ENCODE assay signal across 8 cellular contexts in genomic region chr13:43804461-43805070, GRCh38. TPM values are rescaled to one million over a fixed set of nuclear protein-coding genes. Genes with fewer than 3 reads are reported as not detected.
A peak's percentile ranks its signal among the peaks of the same experiment; 100 is the strongest.
DNase-seq lines count a peak whose midpoint lies in the region; ATAC-seq, FAIRE-seq and TF ChIP-seq lines count a peak whose summit lies in the region.

No MANE protein-coding gene starts in this region.

- no peak overlapping the region for H3K4ac ChIP-seq in trophoblast cell (ENCODE audit: low read depth, low read length)

- no peak overlapping the region for H3K27ac ChIP-seq in cardiac muscle cell
- no peak overlapping the region for H3K27ac ChIP-seq in trophoblast cell (ENCODE audit: low read depth, low read length)

- H3K23ac ChIP-seq in trophoblast cell (ENCODE audit: low read length) = no peak overlapping the region

- H3K9me3 ChIP-seq in cardiac muscle cell (ENCODE audit: low read depth) (no peaks in the 10 kb centered on the region), trophoblast cell (ENCODE audit: insufficient read depth, low read depth, low read length) (no peaks in the 10 kb centered on the region)

- H3K4me2 ChIP-seq in trophoblast cell (ENCODE audit: low read length) = no peak overlapping the region

- no peak overlapping the region for H2BK120ac ChIP-seq in trophoblast cell (ENCODE audit: insufficient read depth, low read length, poor library complexity)

- no peak for ATAC-seq in HG03460 (IDR thresholded peaks at IDR 0.05; ENCODE audit: unreplicated experiment)

- FAIRE-seq in TTC549 (lab: Jason Lieb, UNC) = peak; percentile 96

- H3K14ac ChIP-seq in trophoblast cell (ENCODE audit: low read length) = no peak overlapping the region

- no CpG with 5 or more reads among the region's 5 CpGs for WGBS in trophoblast cell (ENCODE audit: extremely low coverage, insufficient coverage, insufficient read length)

- no peaks in the 10 kb centered on the region for H3K36me3 ChIP-seq in cardiac muscle cell
- H3K36me3 ChIP-seq in trophoblast cell (ENCODE audit: control insufficient read depth in 1 of 2, insufficient read depth in 2 of 2, low read length in 2 of 2) = no peaks in the 10 kb centered on the region

- H2BK12ac ChIP-seq in trophoblast cell (ENCODE audit: low read length) = peak overlapping the region; percentile 2

- H3K18ac ChIP-seq in trophoblast cell (ENCODE audit: low read length) = no peak overlapping the region

- no peak overlapping the region for H2AK5ac ChIP-seq in trophoblast cell (ENCODE audit: low read length)

- TF ChIP-seq CTCF in cardiac muscle cell (IDR thresholded peaks at IDR 0.05; ENCODE audit: low read depth, low read length) = peak; percentile 36

- H3K27me3 ChIP-seq in cardiac muscle cell (no peaks in the 10 kb centered on the region), trophoblast cell (ENCODE audit: insufficient read depth, low read length) (no peaks in the 10 kb centered on the region)

- H4K8ac ChIP-seq in trophoblast cell (ENCODE audit: low read depth, low read length) = no peak overlapping the region

- intact Hi-C loops in cardiac septum (cut with DNase I) = loop anchor here (2.0 to 10.0 kb wide), 5 partner anchors 73 to 834 kb away; partner anchors contain the start of genes CCDC122 and LACC1

- no peak overlapping the region for H4K91ac ChIP-seq in trophoblast cell (ENCODE audit: low read depth, low read length)

- peak; percentile 76 to 85 for DNase-seq in cardiac muscle cell (ENCODE audit: low read depth in 1 of 2, low spot score in 1 of 2)
- no peak for DNase-seq in cardiac septum (ENCODE audit: low spot score)
- peak; percentile 94 for DNase-seq in NCI-H1694 (lab: John Stamatoyannopoulos, UW)
- DNase-seq in fibroblast of the conjunctiva (ENCODE audit: low read depth) = peak; percentile 70
- peak; percentile 42 to 85 for DNase-seq in trophoblast cell
- DNase-seq in D341Med (ENCODE audit: low spot score) = no peak

- H3K4me1 ChIP-seq in cardiac muscle cell (ENCODE audit: low read depth) = peaks cover 4% of the 10 kb centered on the region
- H3K4me1 ChIP-seq in trophoblast cell (ENCODE audit: control insufficient read depth in 1 of 2, insufficient read depth in 2 of 2, low read length in 2 of 2) = peaks cover 0 to 4% of the 10 kb centered on the region in 2 experiments

- no peak overlapping the region for H2AFZ ChIP-seq in trophoblast cell (ENCODE audit: insufficient read depth, low read length, poor library complexity)

- no peak overlapping the region for H3K9ac ChIP-seq in trophoblast cell (ENCODE audit: low read length)

- no peak overlapping the region for H4K12ac ChIP-seq in trophoblast cell (ENCODE audit: low read depth, low read length)

- H3K79me2 ChIP-seq in trophoblast cell (ENCODE audit: control insufficient read depth, insufficient read depth, low read length, poor library complexity) = no peaks in the 10 kb centered on the region

- H2BK5ac ChIP-seq in trophoblast cell (ENCODE audit: low read depth, low read length, poor library complexity) = no peak overlapping the region

- H3K4me3 ChIP-seq in cardiac muscle cell (no peak overlapping the region), trophoblast cell (ENCODE audit: low read depth, low read length) (no peak overlapping the region)

- no peaks in the 10 kb centered on the region for H3K79me1 ChIP-seq in trophoblast cell (ENCODE audit: low read length)

RNA-seq across cellular contexts. Expression of gene ENOX1, which starts 17.8 kb away (rescaled TPM):
- 2.0 and 4.2 TPM in 2 replicates for total RNA-seq in cardiac muscle cell
- 1.6 and 5.1 TPM in 2 replicates for polyA plus RNA-seq in cardiac muscle cell
- total RNA-seq in cardiac septum = 6.6 TPM
- polyA plus RNA-seq in trophoblast cell (2013) = 0.64 and 0.90 TPM in 2 replicates

Comparison
In these comparisons a context has a peak if more than half of its experiments do, and no peak if none do; other contexts are left out.
1. DNase-seq: peak in cardiac muscle cell (2 of 2), NCI-H1694 (single experiment), fibroblast of the conjunctiva (single experiment) and trophoblast cell (2 of 2); none in cardiac septum (single experiment) and D341Med (single experiment).